24 cellular contexts compared by ENCODE assay signal in genomic region chr15:77817434-77817833, GRCh38.
"Had no signal": no experiment of that assay in that cellular context is flagged by ENCODE, and none has a peak within 500 bp of the region (broad histone marks: within the 10 kb centered on the region; RNA-seq: fewer than 3 reads in every experiment).

No MANE protein-coding gene starts in this region.

- H3K36me3 ChIP-seq: brain microvascular endothelial cell, esophagus muscularis mucosa, gastroesophageal sphincter, heart right ventricle, left ventricle myocardium inferior, prostate gland, tibial nerve had no signal

- H3K4me3 ChIP-seq: esophagus muscularis mucosa, gastroesophageal sphincter, heart right ventricle, left ventricle myocardium inferior, mucosa of descending colon, prostate gland, tibial nerve had no signal

- H3K27ac ChIP-seq: brain microvascular endothelial cell, esophagus muscularis mucosa, gastroesophageal sphincter, heart right ventricle, left ventricle myocardium inferior, prostate gland, skin epidermis, tibial nerve had no signal

- ATAC-seq: activated CD8-positive, alpha-beta T cell treated with anti-CD3 and anti-CD28 coated beads for 36 hours; gastroesophageal sphincter; heart right ventricle; mucosa of descending colon; naive thymus-derived CD4-positive, alpha-beta T cell; right cardiac atrium had no signal

- H3K4me3 Mint-ChIP-seq: activated CD4-positive, alpha-beta T cell treated with anti-CD3 and anti-CD28 coated beads, Interleukin-2, amount 10 ng/mL, durations not matched to agents 24 days and 14 days; activated CD8-positive, alpha-beta T cell treated with anti-CD3 and anti-CD28 coated beads for 36 hours; activated T-cell treated with anti-CD3 and anti-CD28 coated beads, Interleukin-2, amount 50 U/mL, for 24 hours; memory B cell; stimulated activated naive CD8-positive, alpha-beta T cell treated with anti-CD3 and anti-CD28 coated beads, Interleukin-15, Interleukin-2, amounts not matched to agents 100 ng/mL and 50 ng/mL, for 24 hours; T-helper 2 cell treated with Interferon-gamma antibody and Interleukin-4, amounts not matched to agents 5 μg/mL and 100 μg/mL, for 36 hours had no signal

- H3K9me3 Mint-ChIP-seq: activated CD4-positive, alpha-beta T cell treated with anti-CD3 and anti-CD28 coated beads, Interleukin-2, amount 10 ng/mL, durations not matched to agents 24 days and 14 days; activated CD8-positive, alpha-beta T cell treated with anti-CD3 and anti-CD28 coated beads for 36 hours; activated T-cell treated with anti-CD3 and anti-CD28 coated beads, Interleukin-2, amount 50 U/mL, for 24 hours; activated T-helper 2 cell treated with anti-CD3 and anti-CD28 coated beads, Interferon-gamma antibody, Interleukin-2, Interleukin-4, amounts not matched to agents 10 μg/mL and 5 μg/mL and 100 μg/mL, durations not matched to agents 14 hours and 24 hours and 36 hours; central memory CD8-positive, alpha-beta T cell; memory B cell; naive thymus-derived CD4-positive, alpha-beta T cell; stimulated activated naive CD8-positive, alpha-beta T cell treated with anti-CD3 and anti-CD28 coated beads, Interleukin-15, Interleukin-2, amounts not matched to agents 100 ng/mL and 50 ng/mL, for 24 hours; T-helper 2 cell treated with Interferon-gamma antibody and Interleukin-4, amounts not matched to agents 5 μg/mL and 100 μg/mL, for 36 hours had no signal

- H3K4me1 ChIP-seq: prostate gland had no signal

- H3K27ac Mint-ChIP-seq: activated CD4-positive, alpha-beta T cell treated with anti-CD3 and anti-CD28 coated beads, Interleukin-2, amount 10 ng/mL, durations not matched to agents 24 days and 14 days; activated CD8-positive, alpha-beta T cell treated with anti-CD3 and anti-CD28 coated beads for 36 hours; activated T-cell treated with anti-CD3 and anti-CD28 coated beads, Interleukin-2, amount 50 U/mL, for 24 hours; activated T-helper 2 cell treated with anti-CD3 and anti-CD28 coated beads, Interferon-gamma antibody, Interleukin-2, Interleukin-4, amounts not matched to agents 10 μg/mL and 5 μg/mL and 100 μg/mL, durations not matched to agents 14 hours and 24 hours and 36 hours; memory B cell; naive thymus-derived CD4-positive, alpha-beta T cell; stimulated activated naive CD8-positive, alpha-beta T cell treated with anti-CD3 and anti-CD28 coated beads, Interleukin-15, Interleukin-2, amounts not matched to agents 100 ng/mL and 50 ng/mL, for 24 hours; T-helper 2 cell treated with Interferon-gamma antibody and Interleukin-4, amounts not matched to agents 5 μg/mL and 100 μg/mL, for 36 hours had no signal

- DNase-seq: activated CD4-positive, alpha-beta T cell treated with anti-CD3 and anti-CD28 coated beads, Interleukin-2, amount 10 ng/mL, durations not matched to agents 24 days and 14 days; activated CD8-positive, alpha-beta T cell treated with anti-CD3 and anti-CD28 coated beads for 36 hours; activated naive CD4-positive, alpha-beta T cell treated with Interleukin-2 at 50 U/mL for 16 hours; activated T-cell treated with anti-CD3 and anti-CD28 coated beads, Interleukin-2, amount 50 U/mL, for 24 hours; anterior cingulate cortex; brain microvascular endothelial cell; cortex of kidney; effector CD8-positive, alpha-beta T cell; heart right ventricle; left ventricle myocardium inferior; mucosa of descending colon; naive thymus-derived CD4-positive, alpha-beta T cell; occipital lobe had no signal

- H3K9me3 ChIP-seq: esophagus muscularis mucosa, gastroesophageal sphincter, heart right ventricle, left ventricle myocardium inferior, mucosa of descending colon, prostate gland, tibial nerve had no signal

- H3K36me3 Mint-ChIP-seq: memory B cell; naive thymus-derived CD4-positive, alpha-beta T cell had no signal

- H3K4me1 Mint-ChIP-seq: activated CD4-positive, alpha-beta T cell treated with anti-CD3 and anti-CD28 coated beads, Interleukin-2, amount 10 ng/mL, durations not matched to agents 24 days and 14 days had no signal
